Comparison of ENCODE assay signal across 8 cellular contexts in the genomic region with DNA sequence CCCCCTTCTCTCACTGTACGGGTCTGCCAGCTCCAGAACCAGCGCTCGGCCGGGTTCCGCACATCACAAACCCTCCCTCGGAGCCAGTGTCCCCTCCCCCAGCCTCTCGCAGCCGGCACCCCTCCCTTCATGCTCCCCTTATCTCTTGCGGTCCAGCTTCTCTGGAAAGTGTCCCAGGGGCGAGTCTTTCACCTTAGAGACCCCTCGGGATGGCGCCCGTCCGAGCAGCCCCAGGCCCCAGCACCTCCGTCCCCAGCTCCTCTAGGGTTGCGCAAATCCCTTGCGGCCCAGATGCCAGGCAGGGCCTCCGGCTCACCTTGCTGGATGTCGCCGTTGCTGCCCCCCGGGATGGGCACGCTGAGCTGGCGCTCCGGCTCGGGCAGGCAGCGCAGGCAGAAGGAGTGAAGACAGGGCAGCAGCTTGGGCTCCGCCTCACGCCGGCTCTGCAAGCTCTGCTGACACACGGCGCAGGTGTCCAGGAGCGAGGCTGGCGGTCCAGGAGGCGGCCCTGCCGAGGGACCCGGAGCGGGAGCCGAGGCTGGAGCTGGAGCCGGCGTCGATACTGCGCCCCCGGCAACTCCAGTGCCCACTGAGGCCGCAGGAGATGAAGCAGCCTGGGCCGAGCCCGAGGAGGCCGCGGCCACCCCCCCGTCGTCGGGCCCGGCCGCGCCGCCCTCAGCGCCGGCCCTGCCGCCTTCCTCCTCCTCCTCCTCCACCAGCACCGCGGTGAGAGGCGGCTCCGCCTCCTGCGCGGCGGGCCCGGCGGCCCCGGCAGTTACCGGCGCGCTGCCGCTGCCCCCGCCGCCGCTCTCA. TPM values are rescaled to one million over a fixed set of nuclear protein-coding genes. Genes with fewer than 3 reads are reported as not detected.
A peak's percentile ranks its signal among the peaks of the same experiment; 100 is the strongest.
DNase-seq lines count a peak whose midpoint lies in the region; ATAC-seq and TF ChIP-seq lines count a peak whose summit lies in the region.

No MANE protein-coding gene starts in this region.

- H3K4me1 ChIP-seq in A673 (ENCODE audit: insufficient read depth, low read length, poor library complexity, severe bottlenecking) = peaks cover 17% of the 10 kb centered on the region
- peaks cover 0 to 48% (median 23%) of the 10 kb centered on the region in 4 donors for H3K4me1 ChIP-seq in tibial nerve

- POLR2A ChIA-PET in A673 (lab: Charles Lee; ENCODE audit: low non-redundant PET) = interaction anchor here (0.6 to 1.0 kb wide), 3 partner anchors 9 to 453 kb away, joined by 4 to 20 read pairs (median 4); no protein-coding TSS in a partner anchor

- peaks cover 18% of the 10 kb centered on the region for H3K27me3 Mint-ChIP-seq in nephron progenitor cell (ENCODE audit: low read depth, poor library complexity)

- no peak for TF ChIP-seq EP300 in tibial nerve (IDR thresholded peaks at IDR 0.05)

- H3K4me1 Mint-ChIP-seq in nephron progenitor cell = peaks cover 53% of the 10 kb centered on the region

- H3K27me3 ChIP-seq in A673 (replicated peaks; ENCODE audit: insufficient read depth, low read depth, low read length, poor library complexity) (no peaks in the 10 kb centered on the region), tibial nerve (no peaks in the 10 kb centered on the region)

- intact Hi-C loops in A673 (cut with micrococcal nuclease; ENCODE audit: unreplicated experiment) = no loop called here

- no peak for TF ChIP-seq POLR2A in tibial nerve (IDR thresholded peaks at IDR 0.05)

- CTCF ChIA-PET in A673 (lab: Charles Lee) = no interaction called here

- H3K36me3 ChIP-seq in A673 (ENCODE audit: insufficient read depth, low read length, poor library complexity, severe bottlenecking) (peaks cover 14% of the 10 kb centered on the region), tibial nerve (no peaks in the 10 kb centered on the region)

- H3K9me3 ChIP-seq in A673 (ENCODE audit: low read depth, low read length, poor library complexity, severe bottlenecking) (no peaks in the 10 kb centered on the region), tibial nerve (no peaks in the 10 kb centered on the region)

- TF ChIP-seq CTCF in A673 (conservative IDR thresholded peaks at IDR 0.05; ENCODE audit: low read depth, low read length) (no peak), nephron progenitor cell (IDR thresholded peaks at IDR 0.05) (no peak), tibial nerve (IDR thresholded peaks at IDR 0.05) (no peak)

- peak; percentile 32 for DNase-seq in A673 (ENCODE audit: low spot score)
- peak; percentile 66 for DNase-seq in NCI-H69 (lab: John Stamatoyannopoulos, UW)
- peak; percentile 21 for DNase-seq in activated T-cell treated with anti-CD3 and anti-CD28 coated beads for 4 hours
- DNase-seq in fibroblast of peridontal ligament (ENCODE audit: extremely low read depth) = peak; percentile 28
- DNase-seq in nephron progenitor cell = peak; percentile 57
- peak; percentile 14 to 15 for DNase-seq in tibial nerve (ENCODE audit: low spot score in 2 of 2)

- H3K4me3 Mint-ChIP-seq in nephron progenitor cell = peak overlapping the region; percentile 95

- H3K27ac ChIP-seq in A673 (ENCODE audit: low read depth, low read length, poor library complexity, severe bottlenecking) (peak overlapping the region; percentile 92), tibial nerve (peak overlapping the region; percentile 74 to 99 (median 97))

- peak overlapping the region; percentile 83 for H3K4me3 ChIP-seq in A673 (ENCODE audit: low read depth, low read length, poor library complexity, severe bottlenecking)
- peak overlapping the region; percentile 81 to 93 (median 91) for H3K4me3 ChIP-seq in tibial nerve

- ATAC-seq in GM18520 (IDR thresholded peaks at IDR 0.05; ENCODE audit: unreplicated experiment) (peak; percentile 30), HG03039 (IDR thresholded peaks at IDR 0.05; ENCODE audit: unreplicated experiment) (peak; percentile 45)

- 0 to 2% methylated on average over 22 to 41 of the region's 75 CpGs for WGBS in tibial nerve, 2 donors

- no peaks in the 10 kb centered on the region for H3K9me3 Mint-ChIP-seq in nephron progenitor cell

- H3K36me3 Mint-ChIP-seq in nephron progenitor cell (ENCODE audit: low read depth) = peaks cover 16% of the 10 kb centered on the region

- no TSS peak for BruUV-seq in A673 (replicated peaks; lab: Mats Ljungman, UMichigan)

- H3K27ac Mint-ChIP-seq in nephron progenitor cell = peak overlapping the region; percentile 44

RNA-seq across cellular contexts. Expression of a gene that starts 0.6 kb away (rescaled TPM):
- total RNA-seq in A673 (2021) (46.8 and 50.1 TPM in 2 replicates), tibial nerve (10 to 100 TPM; 50.8 to 68.2 (median 53.4) TPM)

Comparison
In these comparisons a context has a peak if more than half of its experiments do, and no peak if none do; other contexts are left out.
1. Peak in every context shown above with its lines: DNase-seq, ATAC-seq, H3K4me3 ChIP-seq and H3K27ac ChIP-seq.
2. DNase-seq: peak in every context shown above with its lines; median percentile 66 in NCI-H69; 57 in nephron progenitor cell; 32 in A673; 28 in fibroblast of peridontal ligament; 21 in activated T-cell treated with anti-CD3 and anti-CD28 coated beads for 4 hours; 14 in tibial nerve.